ENCODE assay signal across 16 cellular contexts in genomic region chr12:56657416-56658379, GRCh38. TPM values are rescaled to one million over a fixed set of nuclear protein-coding genes. Genes with fewer than 3 reads are reported as not detected.
DNase-seq lines count a peak whose midpoint lies in the region; ATAC-seq, FAIRE-seq and TF ChIP-seq lines count a peak whose summit lies in the region.
"Had no signal": no experiment of that assay in that cellular context is flagged by ENCODE, and none has a peak within 500 bp of the region (broad histone marks: within the 10 kb centered on the region; RNA-seq: fewer than 3 reads in every experiment).

No MANE protein-coding gene starts in this region.

- H3K9me3 ChIP-seq in Karpas-422 (ENCODE audit: low read length) (peaks cover 5% of the 10 kb centered on the region), GM12878 (replicated peaks; ENCODE audit: control insufficient read depth, insufficient read depth, low read length) (no peaks in the 10 kb centered on the region; the same call in 2 of the 3 replicates), SJCRH30 (replicated peaks) (0 out of 2 replicates have a peak, but pooled peaks cover 2% of the 10 kb centered on the region)
- H3K9me3 ChIP-seq: BE2C, lower lobe of right lung, right lobe of liver had no signal

- POLR2A ChIA-PET in GM12878 (lab: Charles Lee) (interaction anchor here (0.5 to 3.1 kb wide), 16 partner anchors 9 to 686 kb away, joined by 3 to 51 read pairs (median 6); partner anchors contain the start of genes ATP5F1B, NACA and PTGES3), WTC11 (lab: Charles Lee) (interaction anchor here (0.7 kb wide), 1 partner anchor 531 kb away, joined by 3 read pairs; no protein-coding TSS in a partner anchor)

- H3K9me2 ChIP-seq in Karpas-422 (replicated peaks; ENCODE audit: insufficient read depth, low read length), result no peaks in the 10 kb centered on the region

- no peak for TF ChIP-seq RAD21 in GM12878 (IDR thresholded peaks at IDR 0.05; ENCODE audit: insufficient read depth, low read depth, low read length)

- H3K36me3 ChIP-seq in GM06990 (ENCODE audit: control insufficient read depth, insufficient read depth, low read length) (no peaks in the 10 kb centered on the region; the same call in 1 of the 2 replicates), Karpas-422 (ENCODE audit: insufficient read depth, low read length) (no peaks in the 10 kb centered on the region), GM12878 (ENCODE audit: control insufficient read depth in 2 of 2, insufficient read depth in 2 of 2, low read length in 1 of 2) (no peaks in the 10 kb centered on the region; a peak in 4 of 4 replicates), SJCRH30 (no peaks in the 10 kb centered on the region)
- H3K36me3 ChIP-seq: BE2C, neural progenitor cell, right lobe of liver had no signal

- H3K27me3 ChIP-seq in GM06990 (replicated peaks; ENCODE audit: control insufficient read depth, insufficient read depth, low read length) (no peaks in the 10 kb centered on the region), Karpas-422 (ENCODE audit: low read length) (no peaks in the 10 kb centered on the region), GM12878 (replicated peaks in 1 of 2; ENCODE audit: control insufficient read depth in 2 of 2, insufficient read depth in 2 of 2, low read length in 1 of 2) (no peaks in the 10 kb centered on the region), SJCRH30 (no peaks in the 10 kb centered on the region)
- H3K27me3 ChIP-seq: BE2C, esophagus squamous epithelium, neural progenitor cell, right lobe of liver had no signal

- TF ChIP-seq EP300 in GM12878 (IDR thresholded peaks at IDR 0.05; ENCODE audit: borderline replicate concordance in 1 of 2, control insufficient read depth in 1 of 2, low read depth in 2 of 2, low read length in 2 of 2), result no peak

- DNase-seq in GM06990 (ENCODE audit: extremely low read depth, insufficient read length), result peak; percentile 48
- peak; percentile 55 for DNase-seq in Karpas-422
- DNase-seq in GM12878 (ENCODE audit: low read depth, low spot score), result no peak
- DNase-seq in SJCRH30, result no peak
- DNase-seq in WTC11 (ENCODE audit: low spot score), result no peak
- no peak for DNase-seq in NCI-H187 treated with DMSO at 0.1 percent for 48 hours (lab: John Stamatoyannopoulos, UW)
- DNase-seq in NCI-H1092 (lab: John Stamatoyannopoulos, UW), result no peak
- DNase-seq: BE2C, DMS153, esophagus squamous epithelium, lower lobe of right lung, right lobe of liver had no signal

- CTCF ChIA-PET in GM12878 (lab: Yijun Ruan, JAX) (interaction anchor here (0.6 to 2.1 kb wide), 4 partner anchors 11 to 83 kb away, joined by 4 to 15 read pairs (median 6); no protein-coding TSS in a partner anchor), WTC11 (lab: Charles Lee) (interaction anchor here (1.2 kb wide), 1 partner anchor 21 kb away, joined by 7 read pairs; no protein-coding TSS in a partner anchor)

- H3K36me3 Mint-ChIP-seq in WTC11, result peaks cover 25% of the 10 kb centered on the region

- H3K27ac ChIP-seq in Karpas-422 (ENCODE audit: low read length) (no peak overlapping the region; the same call in 1 of the 2 replicates), GM12878 (ENCODE audit: control insufficient read depth, insufficient read depth) (peak overlapping the region; percentile 69), SJCRH30 (no peak overlapping the region)
- H3K27ac ChIP-seq: esophagus squamous epithelium, lower lobe of right lung, neural progenitor cell, right lobe of liver had no signal

- H3K4me1 Mint-ChIP-seq in WTC11, result no peaks in the 10 kb centered on the region
- H3K4me1 Mint-ChIP-seq: neural progenitor cell had no signal

- ATAC-seq in GM18520 (IDR thresholded peaks at IDR 0.05; ENCODE audit: unreplicated experiment), result peak; percentile 42
- ATAC-seq in GM12878, result peak; percentile 78
- ATAC-seq in WTC11, result no peak
- ATAC-seq: lower lobe of right lung had no signal

- H3K4me3 Mint-ChIP-seq in WTC11, result no peak overlapping the region
- H3K4me3 Mint-ChIP-seq: neural progenitor cell had no signal

- SMC1A ChIA-PET in GM12878 (lab: Charles Lee; ENCODE audit: uncharacterized antibody, unreplicated experiment), result interaction anchor here (0.6 to 4.2 kb wide), 9 partner anchors 11 to 348 kb away, joined by 3 to 22 read pairs (median 8); partner anchors contain the start of gene ATP5F1B

- H3K4me1 ChIP-seq in Karpas-422 (ENCODE audit: low read length) (peaks cover 37% of the 10 kb centered on the region), GM12878 (ENCODE audit: control insufficient read depth, insufficient read depth, low read length) (peaks cover 15% of the 10 kb centered on the region), SJCRH30 (no peaks in the 10 kb centered on the region)
- H3K4me1 ChIP-seq: BE2C, esophagus squamous epithelium, lower lobe of right lung, neural progenitor cell, right lobe of liver had no signal

- H3K4me2 ChIP-seq in Karpas-422 (ENCODE audit: low read depth, low read length, poor library complexity, severe bottlenecking), result no peak overlapping the region
- H3K4me2 ChIP-seq in GM12878 (ENCODE audit: control insufficient read depth, insufficient read depth), result peak overlapping the region; percentile 50
- H3K4me2 ChIP-seq: neural progenitor cell had no signal

- TF ChIP-seq CTCF in GM06990 (IDR thresholded peaks at IDR 0.05; ENCODE audit: insufficient read depth, low read length, poor library complexity, severe bottlenecking) (no peak), GM12878 (IDR thresholded peaks at IDR 0.05 in 2 of 3, conservative IDR thresholded peaks at IDR 0.05 in 1 of 3; ENCODE audit: control insufficient read depth in 2 of 3, extremely low read depth in 1 of 3, insufficient read depth in 1 of 3, low read depth in 3 of 3, low read length in 3 of 3) (no peak), WTC11 (IDR thresholded peaks at IDR 0.05) (no peak)

- RAD21 ChIA-PET in GM12878 (lab: Charles Lee; ENCODE audit: unreplicated experiment), result interaction anchor here (0.9 to 3.5 kb wide), 6 partner anchors 15 to 68 kb away, joined by 3 to 44 read pairs (median 8); partner anchors contain the start of genes NACA and PTGES3

- H3K9me3 Mint-ChIP-seq in WTC11, result peaks cover 21% of the 10 kb centered on the region

- no peak for FAIRE-seq in GM12878 (lab: Jason Lieb, UNC)
- FAIRE-seq: H54, HTR-8/SVneo had no signal

- H3K79me2 ChIP-seq in Karpas-422 (ENCODE audit: low read length), result no peaks in the 10 kb centered on the region
- H3K79me2 ChIP-seq in GM12878 (ENCODE audit: control insufficient read depth, insufficient read depth, low read length), result no peaks in the 10 kb centered on the region

- no TSS peak for BruUV-seq in GM12878 (replicated peaks; lab: Mats Ljungman, UMichigan)

- intact Hi-C loops in GM12878 (cut with micrococcal nuclease; ENCODE audit: unreplicated experiment), result no loop called here

- H3K9ac ChIP-seq in Karpas-422 (ENCODE audit: low read length) (no peak overlapping the region), GM12878 (ENCODE audit: control insufficient read depth, insufficient read depth, low read length) (peak overlapping the region; percentile 22; the same call in 1 of the 2 replicates)
- H3K9ac ChIP-seq: neural progenitor cell had no signal

- in situ Hi-C loops in GM12878 (cut with MboI), result no loop called here

- 50% methylated on average over 7 of the region's 7 CpGs for WGBS in GM12878 (ENCODE audit: insufficient coverage, insufficient replicate concordance, low lambda C conversion rate, missing lambda C conversion rate)

- H3K4me3 ChIP-seq in GM06990 (replicated peaks; ENCODE audit: low read depth, low read length) (no peak overlapping the region), Karpas-422 (ENCODE audit: low read length) (no peak overlapping the region), GM12878 (no peak overlapping the region), SJCRH30 (no peak overlapping the region)
- H3K4me3 ChIP-seq: esophagus squamous epithelium, lower lobe of right lung, neural progenitor cell, right lobe of liver had no signal

- H2AFZ ChIP-seq in Karpas-422 (ENCODE audit: low read length) (no peak overlapping the region), GM12878 (ENCODE audit: control insufficient read depth, low read depth, low read length) (no peak overlapping the region; the same call in 1 of the 2 replicates)
- H2AFZ ChIP-seq: neural progenitor cell had no signal

- no peak overlapping the region for H3K27ac Mint-ChIP-seq in WTC11
- H3K27ac Mint-ChIP-seq: neural progenitor cell had no signal

- H3K27me3 Mint-ChIP-seq in WTC11 (ENCODE audit: low read depth), result peaks cover 10% of the 10 kb centered on the region

- TF ChIP-seq POLR2A in GM12878 (IDR thresholded peaks at IDR 0.05; ENCODE audit: low read depth, low read length), result no peak

- no peaks in the 10 kb centered on the region for H4K20me1 ChIP-seq in Karpas-422 (ENCODE audit: insufficient read depth, low read depth, low read length)
- H4K20me1 ChIP-seq in GM12878 (ENCODE audit: control insufficient read depth, insufficient read depth), result no peaks in the 10 kb centered on the region

RNA-seq across cellular contexts. Expression of gene ATP5F1B, which starts 11.9 kb away (rescaled TPM):
- 520 and 674 TPM in 2 replicates for total RNA-seq in Karpas-422 (2014; rRNA removed; shearing (Covaris generic); ENCODE audit: low replicate concordance)
- 176 and 185 TPM in 2 replicates for total RNA-seq in GM12878 (2013; cell fraction: nucleolus; rRNA removed)
- total RNA-seq in GM12878 (2014; rRNA removed), result 783 and 784 TPM in 2 replicates
- 665 and 686 TPM in 2 replicates for total RNA-seq in GM12878 (2014; rRNA removed; fragmentation: Illumina TruSeq; extraction: Trizol)
- 885 and 921 TPM in 2 replicates for total RNA-seq in GM12878 (2021)
- 553 TPM for polyA plus RNA-seq in GM12878 (2011; ENCODE audit: low read depth)
- polyA plus RNA-seq in GM12878 (2011; rRNA removed), result 1,766 and 1,795 TPM in 2 replicates
- polyA plus RNA-seq in GM12878 (2011; cell fraction: cytosol; rRNA removed), result 1,406 and 1,613 TPM in 2 replicates
- polyA plus RNA-seq in GM12878 (2011; cell fraction: nucleus; rRNA removed), result 1,140 and 1,200 TPM in 2 replicates
- 560 and 690 TPM in 2 replicates for polyA plus RNA-seq in GM12878 (2012)
- 1,076 and 1,335 TPM in 2 replicates for polyA plus RNA-seq in GM12878 (2014; fragmentation: Illumina TruSeq; extraction: Trizol)
- polyA plus RNA-seq in GM12878 (2014; fragmentation: Nextera tagmentation; extraction: Ambion mirVana), result 1,000 to 10,000 TPM in 1 of 2 experiments, 100 to 1,000 TPM in 1; 671 to 1,479 TPM
- 985 and 1,003 TPM in 2 replicates for polyA plus RNA-seq in GM12878 (2014; rRNA removed)
- polyA plus RNA-seq in GM12878 (2016; fragmentation: Nextera tagmentation; extraction: Ambion mirVana), result 1,000 to 10,000 TPM; 1,765 to 1,908 TPM
- polyA minus RNA-seq in GM12878 (2011; rRNA and poly(A)+ RNA removed), result 1,399 and 1,431 TPM in 2 replicates
- polyA minus RNA-seq in GM12878 (2011; cell fraction: cytosol; rRNA and poly(A)+ RNA removed), result 364 and 420 TPM in 2 replicates
- polyA minus RNA-seq in GM12878 (2011; cell fraction: nucleus; rRNA and poly(A)+ RNA removed), result 154 and 175 TPM in 2 replicates
- total RNA-seq in SJCRH30 (2014; rRNA removed; shearing (Covaris generic)), result 698 and 730 TPM in 2 replicates
- 971 to 1,064 TPM (median 1,005 TPM) in 3 replicates for total RNA-seq in WTC11 (2021)

RNA-seq across cellular contexts. Expression of gene BAZ2A, which starts 27.6 kb away (rescaled TPM):
- 43.1 and 48.7 TPM in 2 replicates for total RNA-seq in Karpas-422 (2014; rRNA removed; shearing (Covaris generic); ENCODE audit: low replicate concordance)
- total RNA-seq in GM12878 (2013; cell fraction: nucleolus; rRNA removed), result 246 and 249 TPM in 2 replicates
- 27.4 and 29.5 TPM in 2 replicates for total RNA-seq in GM12878 (2014; rRNA removed)
- total RNA-seq in GM12878 (2014; rRNA removed; fragmentation: Illumina TruSeq; extraction: Trizol), result 15.0 and 15.8 TPM in 2 replicates
- total RNA-seq in GM12878 (2021), result 70.1 and 74.9 TPM in 2 replicates
- polyA plus RNA-seq in GM12878 (2011; ENCODE audit: low read depth), result 30.7 TPM
- polyA plus RNA-seq in GM12878 (2011; rRNA removed), result 44.5 and 90.2 TPM in 2 replicates
- polyA plus RNA-seq in GM12878 (2011; cell fraction: cytosol; rRNA removed), result 74.3 and 88.6 TPM in 2 replicates
- 233 and 251 TPM in 2 replicates for polyA plus RNA-seq in GM12878 (2011; cell fraction: nucleus; rRNA removed)
- 38.4 and 51.5 TPM in 2 replicates for polyA plus RNA-seq in GM12878 (2012)
- 69.6 and 93.4 TPM in 2 replicates for polyA plus RNA-seq in GM12878 (2014; fragmentation: Illumina TruSeq; extraction: Trizol)
- 10 to 100 TPM in 1 of 2 experiments, 1 to 10 TPM in 1; 4.8 to 14.6 TPM for polyA plus RNA-seq in GM12878 (2014; fragmentation: Nextera tagmentation; extraction: Ambion mirVana)
- polyA plus RNA-seq in GM12878 (2014; rRNA removed), result 49.4 and 55.9 TPM in 2 replicates
- 10 to 100 TPM; 23.0 to 30.4 TPM for polyA plus RNA-seq in GM12878 (2016; fragmentation: Nextera tagmentation; extraction: Ambion mirVana)
- 124 and 142 TPM in 2 replicates for polyA minus RNA-seq in GM12878 (2011; rRNA and poly(A)+ RNA removed)
- 34.3 and 34.4 TPM in 2 replicates for polyA minus RNA-seq in GM12878 (2011; cell fraction: cytosol; rRNA and poly(A)+ RNA removed)
- 82.6 and 129 TPM in 2 replicates for polyA minus RNA-seq in GM12878 (2011; cell fraction: nucleus; rRNA and poly(A)+ RNA removed)
- 34.2 and 42.9 TPM in 2 replicates for total RNA-seq in SJCRH30 (2014; rRNA removed; shearing (Covaris generic))
- total RNA-seq in WTC11 (2021), result 103 to 114 TPM (median 108 TPM) in 3 replicates

RNA-seq across cellular contexts. Expression of gene PTGES3, which starts 30.4 kb away (rescaled TPM):
- total RNA-seq in Karpas-422 (2014; rRNA removed; shearing (Covaris generic); ENCODE audit: low replicate concordance), result 49.4 and 126 TPM in 2 replicates
- total RNA-seq in GM12878 (2013; cell fraction: nucleolus; rRNA removed), result 55.1 and 58.8 TPM in 2 replicates
- total RNA-seq in GM12878 (2014; rRNA removed) (128 and 136 TPM in 2 replicates), GM12878 (2014; rRNA removed; fragmentation: Illumina TruSeq; extraction: Trizol) (160 and 164 TPM in 2 replicates), GM12878 (2021) (262 and 263 TPM in 2 replicates), WTC11 (2021) (394 to 436 TPM (median 420 TPM) in 3 replicates)
- 117 TPM for polyA plus RNA-seq in GM12878 (2011; ENCODE audit: low read depth)
- polyA plus RNA-seq in GM12878 (2011; rRNA removed) (143 and 208 TPM in 2 replicates), GM12878 (2014; fragmentation: Illumina TruSeq; extraction: Trizol) (317 and 356 TPM in 2 replicates), GM12878 (2014; fragmentation: Nextera tagmentation; extraction: Ambion mirVana) (100 to 1,000 TPM; 117 to 186 TPM), GM12878 (2014; rRNA removed) (135 and 154 TPM in 2 replicates), GM12878 (2016; fragmentation: Nextera tagmentation; extraction: Ambion mirVana) (100 to 1,000 TPM; 509 to 520 TPM)
- polyA plus RNA-seq in GM12878 (2011; cell fraction: cytosol; rRNA removed), result 50.8 and 55.0 TPM in 2 replicates
- polyA plus RNA-seq in GM12878 (2011; cell fraction: nucleus; rRNA removed), result 69.1 and 79.0 TPM in 2 replicates
- polyA plus RNA-seq in GM12878 (2012), result 183 and 246 TPM in 2 replicates
- 47.4 and 60.2 TPM in 2 replicates for polyA minus RNA-seq in GM12878 (2011; rRNA and poly(A)+ RNA removed)
- polyA minus RNA-seq in GM12878 (2011; cell fraction: cytosol; rRNA and poly(A)+ RNA removed), result 74.6 and 80.4 TPM in 2 replicates
- polyA minus RNA-seq in GM12878 (2011; cell fraction: nucleus; rRNA and poly(A)+ RNA removed), result 26.0 and 48.0 TPM in 2 replicates
- 238 and 251 TPM in 2 replicates for total RNA-seq in SJCRH30 (2014; rRNA removed; shearing (Covaris generic))

Comparison
In these comparisons a context has a peak if more than half of its experiments do, and no peak if none do; other contexts are left out.
1. DNase-seq: peak in GM06990 (single experiment) and Karpas-422 (single experiment); none in GM12878 (single experiment), SJCRH30 (0 of 2), WTC11 (single experiment), NCI-H187 treated with DMSO at 0.1 percent for 48 hours (single experiment) and NCI-H1092 (single experiment).